ENCODE assay signal across 8 cellular contexts in the genomic region with DNA sequence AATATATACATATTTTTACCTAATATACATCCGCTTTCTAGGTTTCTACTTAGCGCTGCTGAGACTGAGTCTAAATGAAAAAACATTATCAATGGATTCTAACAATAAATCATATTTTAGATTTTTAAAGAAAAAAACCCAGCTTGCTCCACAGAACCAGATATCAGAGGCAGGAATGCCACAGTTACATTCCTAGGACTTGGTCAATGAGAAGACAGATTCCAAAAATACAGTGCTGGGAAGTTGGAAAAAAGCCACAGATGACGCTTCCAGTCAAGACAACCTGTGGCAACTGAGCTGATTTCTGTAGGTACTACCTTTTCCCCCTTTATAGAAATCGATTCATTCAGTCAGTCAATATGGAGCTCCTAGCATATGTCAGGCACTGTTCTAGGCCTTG. TPM values are rescaled to one million over a fixed set of nuclear protein-coding genes. Genes with fewer than 3 reads are reported as not detected.
A peak's percentile ranks its signal among the peaks of the same experiment; 100 is the strongest.
DNase-seq lines count a peak whose midpoint lies in the region; ATAC-seq and TF ChIP-seq lines count a peak whose summit lies in the region.

No MANE protein-coding gene starts in this region.

- no peak overlapping the region for H3K9ac ChIP-seq in SK-N-SH

- ATAC-seq in SK-N-SH treated with all-trans-retinoic acid at 6 μM for 48 hours (no peak), T-cell (replicated peaks in 1 of 4) (no peak), HG02870 (IDR thresholded peaks at IDR 0.05; ENCODE audit: unreplicated experiment) (no peak), GM21619 (IDR thresholded peaks at IDR 0.05; ENCODE audit: unreplicated experiment) (no peak)

- peak overlapping the region; percentile 10; the same call in 1 of the 2 replicates for H2AFZ ChIP-seq in SK-N-SH (ENCODE audit: low read depth)

- H3K27ac ChIP-seq in SK-N-SH (ENCODE audit: low read depth in 2 of 2, low read length in 1 of 2) (no peak overlapping the region), suprapubic skin (no peak overlapping the region)

- 69% methylated on average over 4 of the region's 4 CpGs for WGBS in SK-N-SH (ENCODE audit: low lambda C conversion rate)
- 37% methylated on average over 4 of the region's 4 CpGs for WGBS in suprapubic skin

- H3K9me2 ChIP-seq in SK-N-SH, result no peaks in the 10 kb centered on the region

- H3K27me3 ChIP-seq in SK-N-SH (ENCODE audit: insufficient read depth) (no peaks in the 10 kb centered on the region), suprapubic skin (no peaks in the 10 kb centered on the region)

- H3K9me3 Mint-ChIP-seq in T-cell, result peaks cover 3 to 5% (median 4%) of the 10 kb centered on the region in 3 donors
- peaks cover 4% of the 10 kb centered on the region for H3K9me3 Mint-ChIP-seq in glutamatergic neuron (ENCODE audit: unreplicated experiment)

- H3K27me3 Mint-ChIP-seq in T-cell (no peaks in the 10 kb centered on the region), glutamatergic neuron (ENCODE audit: unreplicated experiment) (peaks cover 7% of the 10 kb centered on the region)

- H3K36me3 ChIP-seq in SK-N-SH (replicated peaks in 1 of 2; ENCODE audit: control insufficient read depth in 1 of 2, insufficient read depth in 2 of 2, low read length in 1 of 2) (peaks cover 0 to 10% of the 10 kb centered on the region in 2 experiments), suprapubic skin (no peaks in the 10 kb centered on the region)

- H3K4me3 Mint-ChIP-seq in T-cell (peak overlapping the region; percentile 48 to 76 (median 55)), glutamatergic neuron (ENCODE audit: unreplicated experiment) (peak overlapping the region; percentile 51)

- no peak overlapping the region for H3K4me2 ChIP-seq in SK-N-SH

- no peak for TF ChIP-seq RAD21 in SK-N-SH (IDR thresholded peaks at IDR 0.05; ENCODE audit: low read length)

- peaks cover 27% of the 10 kb centered on the region for H3K79me2 ChIP-seq in SK-N-SH (ENCODE audit: insufficient read depth)

- H3K36me3 Mint-ChIP-seq in T-cell, result peaks cover 2% of the 10 kb centered on the region
- peaks cover 15% of the 10 kb centered on the region for H3K36me3 Mint-ChIP-seq in glutamatergic neuron (ENCODE audit: unreplicated experiment)

- no peak for TF ChIP-seq POLR2A in suprapubic skin (IDR thresholded peaks at IDR 0.05)

- H3K4me3 ChIP-seq in SK-N-SH (ENCODE audit: low read depth in 2 of 2, low read length in 1 of 2) (peak overlapping the region in 1 of 2 experiments; percentile 26; a peak in 2 of 4 replicates), suprapubic skin (peak overlapping the region; percentile 77)

- H3K27ac Mint-ChIP-seq in T-cell (no peak overlapping the region), glutamatergic neuron (ENCODE audit: unreplicated experiment) (no peak overlapping the region)

- CTCF ChIA-PET in SK-N-SH (lab: Yijun Ruan, JAX), result interaction anchor here (1.0 to 3.5 kb wide), 4 partner anchors 10 to 289 kb away, joined by 3 to 20 read pairs (median 4); a partner anchor contains a TSS
- CTCF ChIA-PET in T-cell (lab: Charles Lee), result interaction anchor here in 1 of 2 donors (0.5 to 0.9 kb wide), 2 partner anchors 11 to 126 kb away, joined by 3 read pairs; no protein-coding TSS in a partner anchor

- H3K4me1 ChIP-seq in SK-N-SH (ENCODE audit: control insufficient read depth in 1 of 2, insufficient read depth in 2 of 2, low read depth in 1 of 2, low read length in 1 of 2), result peaks cover 0 to 4% of the 10 kb centered on the region in 2 experiments; a peak in 2 of 4 replicates
- H3K4me1 ChIP-seq in suprapubic skin, result peaks cover 14% of the 10 kb centered on the region

- H4K20me1 ChIP-seq in SK-N-SH (ENCODE audit: insufficient read depth), result no peaks in the 10 kb centered on the region

- peaks cover 9% of the 10 kb centered on the region for H3F3A ChIP-seq in SK-N-SH (replicated peaks; ENCODE audit: insufficient read depth)

- no peak for DNase-seq in SK-N-SH
- DNase-seq in T-cell, result no peak
- DNase-seq in glutamatergic neuron, result no peak
- DNase-seq in suprapubic skin (ENCODE audit: low spot score in 2 of 2), result no peak
- DNase-seq in NCI-H2081 treated with DMSO at 0.1 percent for 48 hours (lab: John Stamatoyannopoulos, UW), result no peak

- H3K4me1 Mint-ChIP-seq in T-cell (peaks cover 9 to 20% (median 15%) of the 10 kb centered on the region in 3 donors), glutamatergic neuron (ENCODE audit: low read depth, unreplicated experiment) (peaks cover 3% of the 10 kb centered on the region)

- H3K9me3 ChIP-seq in SK-N-SH (no peaks in the 10 kb centered on the region), suprapubic skin (no peaks in the 10 kb centered on the region)

- POLR2A ChIA-PET in SK-N-SH (lab: Yijun Ruan, JAX), result interaction anchor here (1.0 to 2.0 kb wide), 3 partner anchors 32 to 248 kb away, joined by 3 to 9 read pairs (median 6); a partner anchor contains a TSS
- POLR2A ChIA-PET in T-cell (lab: Charles Lee), result no interaction called here

- TF ChIP-seq EP300 in SK-N-SH (IDR thresholded peaks at IDR 0.05; ENCODE audit: borderline replicate concordance in 1 of 2, low read depth in 1 of 2, low read length in 1 of 2) (no peak), suprapubic skin (IDR thresholded peaks at IDR 0.05) (no peak)

- TF ChIP-seq CTCF in SK-N-SH (IDR thresholded peaks at IDR 0.05) (no peak), glutamatergic neuron (IDR thresholded peaks at IDR 0.05; ENCODE audit: partially characterized antibody, unreplicated experiment) (no peak), suprapubic skin (IDR thresholded peaks at IDR 0.05) (no peak)

TF ChIP-seq in SK-N-SH, 30 proteins besides CTCF, POLR2A, EP300 and RAD21 (continues in another document):
- TF ChIP-seq YY1 (IDR thresholded peaks at IDR 0.05; ENCODE audit: low read depth) (no peak), FOSL2 (IDR thresholded peaks at IDR 0.05; ENCODE audit: borderline replicate concordance, low read depth) (no peak), RFX5 (IDR thresholded peaks at IDR 0.05; ENCODE audit: low read length) (no peak), MEF2A (IDR thresholded peaks at IDR 0.05; ENCODE audit: borderline replicate concordance, low read depth) (no peak)
- TF ChIP-seq, protein P1, sequence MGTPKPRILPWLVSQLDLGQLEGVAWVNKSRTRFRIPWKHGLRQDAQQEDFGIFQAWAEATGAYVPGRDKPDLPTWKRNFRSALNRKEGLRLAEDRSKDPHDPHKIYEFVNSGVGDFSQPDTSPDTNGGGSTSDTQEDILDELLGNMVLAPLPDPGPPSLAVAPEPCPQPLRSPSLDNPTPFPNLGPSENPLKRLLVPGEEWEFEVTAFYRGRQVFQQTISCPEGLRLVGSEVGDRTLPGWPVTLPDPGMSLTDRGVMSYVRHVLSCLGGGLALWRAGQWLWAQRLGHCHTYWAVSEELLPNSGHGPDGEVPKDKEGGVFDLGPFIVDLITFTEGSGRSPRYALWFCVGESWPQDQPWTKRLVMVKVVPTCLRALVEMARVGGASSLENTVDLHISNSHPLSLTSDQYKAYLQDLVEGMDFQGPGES (IDR thresholded peaks at IDR 0.05; ENCODE audit: low read depth, low read length), result no peak
- TF ChIP-seq, protein P2, sequence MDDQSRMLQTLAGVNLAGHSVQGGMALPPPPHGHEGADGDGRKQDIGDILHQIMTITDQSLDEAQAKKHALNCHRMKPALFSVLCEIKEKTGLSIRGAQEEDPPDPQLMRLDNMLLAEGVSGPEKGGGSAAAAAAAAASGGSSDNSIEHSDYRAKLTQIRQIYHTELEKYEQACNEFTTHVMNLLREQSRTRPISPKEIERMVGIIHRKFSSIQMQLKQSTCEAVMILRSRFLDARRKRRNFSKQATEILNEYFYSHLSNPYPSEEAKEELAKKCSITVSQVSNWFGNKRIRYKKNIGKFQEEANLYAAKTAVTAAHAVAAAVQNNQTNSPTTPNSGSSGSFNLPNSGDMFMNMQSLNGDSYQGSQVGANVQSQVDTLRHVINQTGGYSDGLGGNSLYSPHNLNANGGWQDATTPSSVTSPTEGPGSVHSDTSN (IDR thresholded peaks at IDR 0.05), result no peak

TF ChIP-seq in SK-N-SH treated with all-trans-retinoic acid at 6 μM for 48 hours, 23 proteins besides CTCF, POLR2A, EP300 and RAD21:
- TF ChIP-seq, protein P3, sequence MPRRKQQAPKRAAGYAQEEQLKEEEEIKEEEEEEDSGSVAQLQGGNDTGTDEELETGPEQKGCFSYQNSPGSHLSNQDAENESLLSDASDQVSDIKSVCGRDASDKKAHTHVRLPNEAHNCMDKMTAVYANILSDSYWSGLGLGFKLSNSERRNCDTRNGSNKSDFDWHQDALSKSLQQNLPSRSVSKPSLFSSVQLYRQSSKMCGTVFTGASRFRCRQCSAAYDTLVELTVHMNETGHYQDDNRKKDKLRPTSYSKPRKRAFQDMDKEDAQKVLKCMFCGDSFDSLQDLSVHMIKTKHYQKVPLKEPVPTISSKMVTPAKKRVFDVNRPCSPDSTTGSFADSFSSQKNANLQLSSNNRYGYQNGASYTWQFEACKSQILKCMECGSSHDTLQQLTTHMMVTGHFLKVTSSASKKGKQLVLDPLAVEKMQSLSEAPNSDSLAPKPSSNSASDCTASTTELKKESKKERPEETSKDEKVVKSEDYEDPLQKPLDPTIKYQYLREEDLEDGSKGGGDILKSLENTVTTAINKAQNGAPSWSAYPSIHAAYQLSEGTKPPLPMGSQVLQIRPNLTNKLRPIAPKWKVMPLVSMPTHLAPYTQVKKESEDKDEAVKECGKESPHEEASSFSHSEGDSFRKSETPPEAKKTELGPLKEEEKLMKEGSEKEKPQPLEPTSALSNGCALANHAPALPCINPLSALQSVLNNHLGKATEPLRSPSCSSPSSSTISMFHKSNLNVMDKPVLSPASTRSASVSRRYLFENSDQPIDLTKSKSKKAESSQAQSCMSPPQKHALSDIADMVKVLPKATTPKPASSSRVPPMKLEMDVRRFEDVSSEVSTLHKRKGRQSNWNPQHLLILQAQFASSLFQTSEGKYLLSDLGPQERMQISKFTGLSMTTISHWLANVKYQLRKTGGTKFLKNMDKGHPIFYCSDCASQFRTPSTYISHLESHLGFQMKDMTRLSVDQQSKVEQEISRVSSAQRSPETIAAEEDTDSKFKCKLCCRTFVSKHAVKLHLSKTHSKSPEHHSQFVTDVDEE (CRISPR knock-in tag; IDR thresholded peaks at IDR 0.05), result no peak
- TF ChIP-seq ISL1 (CRISPR knock-in tag; IDR thresholded peaks at IDR 0.05) (no peak), ZNF70 (CRISPR knock-in tag; IDR thresholded peaks at IDR 0.05) (no peak), TOX (CRISPR knock-in tag; IDR thresholded peaks at IDR 0.05; ENCODE audit: borderline replicate concordance) (no peak)

RNA-seq across cellular contexts. Expression of a gene that starts 0.6 kb away (rescaled TPM):
- polyA plus RNA-seq in SK-N-SH (2012; rRNA removed), result 2.3 and 2.4 TPM in 2 replicates
- polyA plus RNA-seq in SK-N-SH (2012; cell fraction: cytosol; rRNA removed), result 2.9 and 4.3 TPM in 2 replicates
- polyA plus RNA-seq in SK-N-SH (2012; cell fraction: nucleus; rRNA removed), result 1.9 and 2.3 TPM in 2 replicates
- total RNA-seq in T-cell, result 1 to 10 TPM; 3.0 to 7.4 (median 4.8) TPM
- 53.7 TPM for total RNA-seq in glutamatergic neuron (ENCODE audit: unreplicated experiment)
- 10 to 100 TPM in 1 of 4 donors, 1 to 10 TPM in 3; 4.8 to 11.6 (median 6.8) TPM for total RNA-seq in suprapubic skin

RNA-seq across cellular contexts. Expression of a gene that starts 34.4 kb away (rescaled TPM):
- 0.69 and 0.99 TPM in 2 replicates for polyA plus RNA-seq in SK-N-SH (2012; rRNA removed)
- 1.1 and 1.4 TPM in 2 replicates for polyA plus RNA-seq in SK-N-SH (2012; cell fraction: cytosol; rRNA removed)
- polyA plus RNA-seq in SK-N-SH (2012; cell fraction: nucleus; rRNA removed), result 0.48 and 1.8 TPM in 2 replicates
- total RNA-seq in T-cell (10 to 100 TPM; 35.0 to 45.6 (median 36.0) TPM), glutamatergic neuron (ENCODE audit: unreplicated experiment) (22.4 TPM), suprapubic skin (10 to 100 TPM in 2 of 4 donors, 1 to 10 TPM in 2; 6.5 to 14.1 (median 9.9) TPM)
